Comparison of ENCODE assay signal across 11 cellular contexts in genomic region chrX:50448565-50448964, GRCh38. TPM values are rescaled to one million over a fixed set of nuclear protein-coding genes. Genes with fewer than 3 reads are reported as not detected.
DNase-seq lines count a peak whose midpoint lies in the region; ATAC-seq, FAIRE-seq and TF ChIP-seq lines count a peak whose summit lies in the region.
"Had no signal": no experiment of that assay in that cellular context is flagged by ENCODE, and none has a peak within 500 bp of the region (broad histone marks: within the 10 kb centered on the region; RNA-seq: fewer than 3 reads in every experiment).

No MANE protein-coding gene starts in this region.

- H3K27me3 Mint-ChIP-seq in WTC11 (ENCODE audit: low read depth) = no peaks in the 10 kb centered on the region

- no peak overlapping the region for H2AFZ ChIP-seq in mesenchymal stem cell (ENCODE audit: low read depth, low read length)

- no peak overlapping the region for H2BK5ac ChIP-seq in mesenchymal stem cell (ENCODE audit: low read depth, low read length, poor library complexity, severe bottlenecking)

- no peaks in the 10 kb centered on the region for H3K9me3 Mint-ChIP-seq in WTC11

- peak; percentile 15 for DNase-seq in NK-92 treated with Interleukin-12 subunit alpha and Interleukin-12 subunit beta, amount 100 ng/mL, for 24 hours (lab: John Stamatoyannopoulos, UW)
- DNase-seq in NK-92 (lab: John Stamatoyannopoulos, UW; ENCODE audit: unreplicated experiment) = no peak
- DNase-seq in Kasumi-1 (lab: John Stamatoyannopoulos, UW) = peak; percentile 43 to 59
- DNase-seq in WTC11 (ENCODE audit: low spot score) = peak; percentile 48
- DNase-seq in mesenchymal stem cell = peak; percentile 0
- no peak for DNase-seq in hippocampal formation (lab: John Stamatoyannopoulos, UW)
- DNase-seq in GM12891 (ENCODE audit: insufficient read length, low spot score) = no peak
- DNase-seq: NCI-H2029 treated with DMSO at 0.1 percent for 48 hours had no signal

- H3K4me2 ChIP-seq in mesenchymal stem cell (ENCODE audit: low read length, poor library complexity, severe bottlenecking) = no peak overlapping the region

- no peaks in the 10 kb centered on the region for H3K36me3 Mint-ChIP-seq in WTC11

- H3K36me3 ChIP-seq in mesenchymal stem cell (ENCODE audit: control insufficient read depth in 1 of 2, insufficient read depth in 2 of 2, low read depth in 1 of 2, low read length in 2 of 2) = no peaks in the 10 kb centered on the region
- H3K36me3 ChIP-seq: thoracic aorta had no signal

- H4K8ac ChIP-seq in mesenchymal stem cell (ENCODE audit: low read length) = no peak overlapping the region

- no peak overlapping the region for H3K14ac ChIP-seq in mesenchymal stem cell (ENCODE audit: low read length in 2 of 2)

- H3K4ac ChIP-seq in mesenchymal stem cell (ENCODE audit: low read depth in 1 of 2, low read length in 2 of 2) = no peak overlapping the region

- H3K27ac Mint-ChIP-seq in WTC11 = no peak overlapping the region

- H3K9me3 ChIP-seq in mesenchymal stem cell (ENCODE audit: control insufficient read depth, low read length) = no peaks in the 10 kb centered on the region
- H3K9me3 ChIP-seq: thoracic aorta had no signal

- peaks cover 0 to 33% of the 10 kb centered on the region in 2 experiments for H3K27me3 ChIP-seq in mesenchymal stem cell (ENCODE audit: control insufficient read depth in 1 of 2, insufficient read depth in 1 of 2, low read length in 2 of 2)

- no peak overlapping the region for H3K18ac ChIP-seq in mesenchymal stem cell (ENCODE audit: low read depth in 1 of 2, low read length in 2 of 2)

- FAIRE-seq in GM12891 (lab: Jason Lieb, UNC) = no peak

- no peak overlapping the region for H3K9ac ChIP-seq in mesenchymal stem cell (ENCODE audit: low read length)

- no peaks in the 10 kb centered on the region for H3K4me1 Mint-ChIP-seq in WTC11

- no peak overlapping the region for H4K91ac ChIP-seq in mesenchymal stem cell (ENCODE audit: low read length)

- no peak overlapping the region for H3K4me3 ChIP-seq in mesenchymal stem cell (ENCODE audit: insufficient read depth in 1 of 2, low read depth in 1 of 2, low read length in 2 of 2)
- H3K4me3 ChIP-seq: thoracic aorta had no signal

- WGBS in mesenchymal stem cell = 79% methylated on average over 2 of the region's 2 CpGs

- CTCF ChIA-PET in WTC11 (lab: Charles Lee) = interaction anchor here (1.2 kb wide), 1 partner anchor 16 kb away, joined by 3 read pairs; no protein-coding TSS in a partner anchor

- TF ChIP-seq CTCF in WTC11 (IDR thresholded peaks at IDR 0.05) = peak; percentile 21; the same call in 1 of the 2 replicates

- H3K79me1 ChIP-seq in mesenchymal stem cell (replicated peaks; ENCODE audit: low read length, poor library complexity, severe bottlenecking) = no peaks in the 10 kb centered on the region

- H3K4me3 Mint-ChIP-seq in WTC11 = no peak overlapping the region

- H3K27ac ChIP-seq in mesenchymal stem cell (ENCODE audit: low read length, poor library complexity, severe bottlenecking) = no peak overlapping the region
- H3K27ac ChIP-seq: thoracic aorta had no signal

- TF ChIP-seq POLR2A in GM12891 (IDR thresholded peaks at IDR 0.05; ENCODE audit: low read depth, low read length) = no peak

- H3K4me1 ChIP-seq in mesenchymal stem cell (ENCODE audit: control insufficient read depth, insufficient read depth, low read depth, low read length) = no peaks in the 10 kb centered on the region

- ATAC-seq in WTC11 = peak; percentile 65
- ATAC-seq in HG03521 (IDR thresholded peaks at IDR 0.05; ENCODE audit: unreplicated experiment) = no peak

- POLR2A ChIA-PET in WTC11 (lab: Charles Lee) = no interaction called here

- no peak overlapping the region for H2BK12ac ChIP-seq in mesenchymal stem cell (ENCODE audit: low read length in 2 of 2)

- no peak overlapping the region for H2AK5ac ChIP-seq in mesenchymal stem cell (ENCODE audit: low read length, severe bottlenecking)

- H3K23ac ChIP-seq in mesenchymal stem cell (ENCODE audit: low read length in 2 of 2) = no peak overlapping the region

- no peak overlapping the region for H2BK15ac ChIP-seq in mesenchymal stem cell (ENCODE audit: low read depth, poor library complexity, severe bottlenecking)

- no peak overlapping the region for H2BK120ac ChIP-seq in mesenchymal stem cell (ENCODE audit: low read depth, low read length)

TF ChIP-seq in WTC11, 78 proteins besides CTCF, POLR2A, EP300 and RAD21:
- TF ChIP-seq, protein P1, sequence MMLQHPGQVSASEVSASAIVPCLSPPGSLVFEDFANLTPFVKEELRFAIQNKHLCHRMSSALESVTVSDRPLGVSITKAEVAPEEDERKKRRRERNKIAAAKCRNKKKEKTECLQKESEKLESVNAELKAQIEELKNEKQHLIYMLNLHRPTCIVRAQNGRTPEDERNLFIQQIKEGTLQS (CRISPR knock-in tag; conservative IDR thresholded peaks at IDR 0.05) = no peak
- no peak for TF ChIP-seq RORB (CRISPR knock-in tag; IDR thresholded peaks at IDR 0.05)

TF ChIP-seq in GM12891, 5 proteins besides CTCF, POLR2A, EP300 and RAD21:
- no peak for TF ChIP-seq TAF1 (IDR thresholded peaks at IDR 0.05; ENCODE audit: low read depth, low read length)
- no peak for TF ChIP-seq SPI1 (IDR thresholded peaks at IDR 0.05; ENCODE audit: low read depth, low read length)
- TF ChIP-seq PAX5 (IDR thresholded peaks at IDR 0.05; ENCODE audit: insufficient read depth, low read length, severe bottlenecking) = no peak
- TF ChIP-seq POU2F2 (IDR thresholded peaks at IDR 0.05; ENCODE audit: low read depth, low read length) = no peak
- no peak for TF ChIP-seq POLR2AphosphoS5 (IDR thresholded peaks at IDR 0.05; ENCODE audit: low read depth, low read length)

RNA-seq across cellular contexts. Expression of gene DGKK, which starts 22.1 kb away (rescaled TPM):
- total RNA-seq in WTC11 (2021) = 1.9 to 3.2 TPM (median 2.9 TPM) in 3 replicates
- not detected for polyA plus RNA-seq in mesenchymal stem cell (2013, experiment 1 of 2)
- polyA plus RNA-seq in mesenchymal stem cell (2013, experiment 2 of 2) = not detected
- not detected for polyA plus RNA-seq in GM12891 (2012; ENCODE audit: low read depth, missing spikeins)
- total RNA-seq: thoracic aorta had no signal
- polyA plus RNA-seq: AG04450 had no signal

Comparison
In these comparisons a context has a peak if more than half of its experiments do, and no peak if none do; other contexts are left out.
1. DNase-seq: peak in NK-92 treated with Interleukin-12 subunit alpha and Interleukin-12 subunit beta, amount 100 ng/mL, for 24 hours (single experiment), Kasumi-1 (2 of 2), WTC11 (single experiment) and mesenchymal stem cell (single experiment); none in NK-92 (single experiment), hippocampal formation (0 of 2) and GM12891 (single experiment).